ENCODE assay signal across 25 cellular contexts in genomic region chr13:64083396-64083795, GRCh38.
"Had no signal": no experiment of that assay in that cellular context is flagged by ENCODE, and none has a peak within 500 bp of the region (broad histone marks: within the 10 kb centered on the region; RNA-seq: fewer than 3 reads in every experiment).

No MANE protein-coding gene starts in this region.

- ATAC-seq: activated CD8-positive, alpha-beta T cell treated with anti-CD3 and anti-CD28 coated beads, Interleukin-2, amount 10 ng/mL, durations not matched to agents 7 days and 5 days; WTC11 had no signal

- H3K36me3 Mint-ChIP-seq: activated naive CD8-positive, alpha-beta T cell treated with anti-CD3 and anti-CD28 coated beads, Interleukin-2, amount 10 ng/mL, durations not matched to agents 7 days and 5 days; WTC11 had no signal

- H3K9me3 Mint-ChIP-seq: WTC11 had no signal

- H3K36me3 ChIP-seq: breast epithelium, Peyer's patch, SJSA1 had no signal

- DNase-seq: activated CD4-positive, alpha-beta T cell treated with anti-CD3 and anti-CD28 coated beads for 48 hours; activated CD4-positive, alpha-beta T cell treated with anti-CD3 and anti-CD28 coated beads, Interleukin-2, amount 50 U/mL, for 4 hours; activated CD4-positive, CD25-positive, alpha-beta regulatory T cell treated with anti-CD3 and anti-CD28 coated beads, Interleukin-2, amount 50 U/mL, for 72 hours; activated CD8-positive, alpha-beta memory T cell treated with anti-CD3 and anti-CD28 coated beads, Interleukin-2, amount 50 U/mL, for 48 hours; activated CD8-positive, alpha-beta T cell treated with anti-CD3 and anti-CD28 coated beads, Interleukin-2, amount 10 ng/mL, durations not matched to agents 7 days and 5 days; activated naive CD4-positive, alpha-beta T cell treated with anti-CD3 and anti-CD28 coated beads, Interleukin-2, amount 50 U/mL, for 16 hours; activated naive CD8-positive, alpha-beta T cell treated with anti-CD3 and anti-CD28 coated beads, Interleukin-2, amount 10 ng/mL, durations not matched to agents 7 days and 5 days; activated T-cell treated with anti-CD3 and anti-CD28 coated beads, Interleukin-2, amount 50 U/mL, for 1 hour; aorta; caudate nucleus; Karpas-422; NCI-H1048; NCI-H146; NCI-H187 treated with DMSO at 0.1 percent for 48 hours; NCI-H2081 treated with DMSO at 0.1 percent for 48 hours; NCI-H2227 treated with DMSO at 0.1 percent for 48 hours; NCI-H526 treated with DMSO at 0.1 percent for 48 hours; NCI-H82; OCI-M1; Peyer's patch; SHP77 had no signal

- H3K9me3 ChIP-seq: breast epithelium, SJSA1 had no signal

- H3K4me3 Mint-ChIP-seq: activated CD8-positive, alpha-beta T cell treated with anti-CD3 and anti-CD28 coated beads, Interleukin-2, amount 10 ng/mL, durations not matched to agents 7 days and 5 days; activated naive CD8-positive, alpha-beta T cell treated with anti-CD3 and anti-CD28 coated beads, Interleukin-2, amount 10 ng/mL, durations not matched to agents 7 days and 5 days; T-helper 1 cell treated with Interleukin-12 subunit alpha and Interleukin-12 subunit beta and Interleukin-4 antibody, amounts not matched to agents 30 μg/mL and 1 μg/mL, for 36 hours; WTC11 had no signal

- H3K4me1 ChIP-seq: breast epithelium, Peyer's patch, SJSA1 had no signal

- H3K27me3 ChIP-seq: breast epithelium, Peyer's patch, SJSA1 had no signal

- H3K27ac Mint-ChIP-seq: activated CD8-positive, alpha-beta T cell treated with anti-CD3 and anti-CD28 coated beads, Interleukin-2, amount 10 ng/mL, durations not matched to agents 7 days and 5 days; activated naive CD8-positive, alpha-beta T cell treated with anti-CD3 and anti-CD28 coated beads, Interleukin-2, amount 10 ng/mL, durations not matched to agents 7 days and 5 days; T-helper 1 cell treated with Interleukin-12 subunit alpha and Interleukin-12 subunit beta and Interleukin-4 antibody, amounts not matched to agents 30 μg/mL and 1 μg/mL, for 36 hours; WTC11 had no signal

- H3K4me3 ChIP-seq: breast epithelium, Peyer's patch, SJSA1 had no signal

- H3K4me1 Mint-ChIP-seq: activated naive CD8-positive, alpha-beta T cell treated with anti-CD3 and anti-CD28 coated beads, Interleukin-2, amount 10 ng/mL, durations not matched to agents 7 days and 5 days; WTC11 had no signal

- H3K27me3 Mint-ChIP-seq: activated naive CD8-positive, alpha-beta T cell treated with anti-CD3 and anti-CD28 coated beads, Interleukin-2, amount 10 ng/mL, durations not matched to agents 7 days and 5 days had no signal

- H3K27ac ChIP-seq: breast epithelium, Peyer's patch, SJSA1 had no signal
